Comparison of ENCODE assay signal across 9 cellular contexts in the genomic region with DNA sequence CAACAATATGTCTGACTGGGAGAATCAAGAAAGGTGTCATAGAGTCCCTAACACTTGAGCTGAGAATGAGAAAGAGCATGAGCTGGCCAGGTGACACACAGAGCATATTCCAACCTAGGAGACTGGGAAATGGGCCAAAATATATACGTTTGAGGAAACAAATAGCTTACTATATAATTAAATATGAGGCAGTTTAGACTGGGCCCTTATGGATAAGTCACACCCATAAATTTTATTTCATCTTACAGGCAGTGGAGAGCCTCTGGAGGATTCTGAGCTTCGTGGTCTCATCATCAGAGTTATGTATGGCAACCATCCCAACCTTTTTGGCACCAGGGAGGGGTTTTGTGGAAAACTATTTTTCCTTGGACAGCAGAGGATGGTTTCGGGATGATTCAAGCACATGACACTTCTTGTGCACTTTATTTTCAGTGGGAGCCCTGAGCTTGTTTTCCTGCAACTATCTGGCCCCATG. TPM values are rescaled to one million over a fixed set of nuclear protein-coding genes. Genes with fewer than 3 reads are reported as not detected.
DNase-seq lines count a peak whose midpoint lies in the region; ATAC-seq and TF ChIP-seq lines count a peak whose summit lies in the region.
"Had no signal": no experiment of that assay in that cellular context is flagged by ENCODE, and none has a peak within 500 bp of the region (broad histone marks: within the 10 kb centered on the region; RNA-seq: fewer than 3 reads in every experiment).

No MANE protein-coding gene starts in this region.

- H3K4me3 Mint-ChIP-seq in progenitor cell of endocrine pancreas (ENCODE audit: low read depth): peak overlapping the region; percentile 35

- H3K9me3 Mint-ChIP-seq in progenitor cell of endocrine pancreas (ENCODE audit: low read depth): no peaks in the 10 kb centered on the region

- 6% methylated on average over 3 of the region's 3 CpGs for WGBS in esophagus muscularis mucosa

- no peak for ATAC-seq in GM21447 (IDR thresholded peaks at IDR 0.05; ENCODE audit: unreplicated experiment)
- ATAC-seq in GM21526 (IDR thresholded peaks at IDR 0.05; ENCODE audit: low FRiP score, unreplicated experiment): no peak
- no peak for ATAC-seq in HG02571 (IDR thresholded peaks at IDR 0.05; ENCODE audit: unreplicated experiment)

- H3K27ac ChIP-seq in RWPE1: peak overlapping the region; percentile 100
- H3K27ac ChIP-seq in esophagus muscularis mucosa (replicated peaks in 1 of 4): peak overlapping the region; percentile 91 to 99 (median 94)

- H3K36me3 ChIP-seq in esophagus muscularis mucosa: no peaks in the 10 kb centered on the region

- DNase-seq in ELR (ENCODE audit: low read depth) (peak; percentile 84), RWPE1 (ENCODE audit: low spot score) (no peak), esophagus muscularis mucosa (ENCODE audit: extremely low spot score) (no peak), progenitor cell of endocrine pancreas (ENCODE audit: low spot score, unreplicated experiment) (no peak), midbrain (lab: John Stamatoyannopoulos, UW) (no peak)
- DNase-seq: nucleus accumbens had no signal

- TF ChIP-seq CTCF in RWPE1 (conservative IDR thresholded peaks at IDR 0.05; ENCODE audit: low read depth) (no peak), esophagus muscularis mucosa (IDR thresholded peaks at IDR 0.05) (no peak), progenitor cell of endocrine pancreas (IDR thresholded peaks at IDR 0.05; ENCODE audit: unreplicated experiment) (no peak)

- no peaks in the 10 kb centered on the region for H3K27me3 ChIP-seq in esophagus muscularis mucosa

- TF ChIP-seq EP300 in esophagus muscularis mucosa (IDR thresholded peaks at IDR 0.05): no peak

- no peaks in the 10 kb centered on the region for H3K36me3 Mint-ChIP-seq in progenitor cell of endocrine pancreas (ENCODE audit: insufficient read depth)

- H3K4me1 ChIP-seq in esophagus muscularis mucosa: peaks cover 32 to 55% (median 41%) of the 10 kb centered on the region in 4 donors

- intact Hi-C loops in esophagus muscularis mucosa (cut with DNase I): loop anchor here (5.0 kb wide), 1 partner anchor 144 kb away; the partner anchor contains the start of gene SERPINB1

- no peak overlapping the region for H3K4me3 ChIP-seq in esophagus muscularis mucosa

- CTCF ChIA-PET in RWPE1 (lab: Yijun Ruan, JAX): interaction anchor here (0.5 to 1.9 kb wide), 6 partner anchors 12 to 344 kb away, joined by 3 to 11 read pairs (median 3); no protein-coding TSS in a partner anchor

- peaks cover 52% of the 10 kb centered on the region for H3K4me1 Mint-ChIP-seq in progenitor cell of endocrine pancreas (ENCODE audit: low read depth)

- no peaks in the 10 kb centered on the region for H3K9me3 ChIP-seq in esophagus muscularis mucosa

- H3K27me3 Mint-ChIP-seq in progenitor cell of endocrine pancreas: no peaks in the 10 kb centered on the region

- peak overlapping the region; percentile 96 for H3K27ac Mint-ChIP-seq in progenitor cell of endocrine pancreas

- no peak for TF ChIP-seq POLR2A in esophagus muscularis mucosa (IDR thresholded peaks at IDR 0.05; ENCODE audit: low read depth)

- POLR2A ChIA-PET in RWPE1 (lab: Yijun Ruan, JAX; ENCODE audit: low non-redundant PET): interaction anchor here (0.6 kb wide), 1 partner anchor 484 kb away, joined by 3 read pairs; no protein-coding TSS in a partner anchor

RNA-seq across cellular contexts. Expression of gene NQO2, which starts 12.9 kb away (rescaled TPM):
- 10 to 100 TPM; 22.9 to 31.3 (median 27.2) TPM for total RNA-seq in esophagus muscularis mucosa
- 41.3 and 45.8 TPM in 2 replicates for total RNA-seq in progenitor cell of endocrine pancreas

RNA-seq across cellular contexts. Expression of gene SERPINB6, which starts 15.4 kb away (rescaled TPM):
- total RNA-seq in esophagus muscularis mucosa (100 to 1,000 TPM; 114 to 125 (median 124) TPM), progenitor cell of endocrine pancreas (220 and 226 TPM in 2 replicates)
